In genomic region chr2:26669099-26669498, GRCh38 we compare ENCODE assay signal across 16 cellular contexts. TPM values are rescaled to one million over a fixed set of nuclear protein-coding genes. Genes with fewer than 3 reads are reported as not detected.
A peak's percentile ranks its signal among the peaks of the same experiment; 100 is the strongest.
DNase-seq lines count a peak whose midpoint lies in the region; ATAC-seq and TF ChIP-seq lines count a peak whose summit lies in the region.
"Had no signal": no experiment of that assay in that cellular context is flagged by ENCODE, and none has a peak within 500 bp of the region (broad histone marks: within the 10 kb centered on the region; RNA-seq: fewer than 3 reads in every experiment).

No MANE protein-coding gene starts in this region.

- 65% methylated on average over 3 of the region's 3 CpGs for WGBS in suprapubic skin

- no peak for DNase-seq in natural killer cell treated with Interleukin-12 subunit alpha and Interleukin-12 subunit beta and Interleukin-15 and Interleukin-18, amount 100 ng/mL, for 72 hours (ENCODE audit: low spot score)
- DNase-seq in natural killer cell = no peak
- peak; percentile 24 for DNase-seq in coronary artery (ENCODE audit: low spot score)
- peak; percentile 14 to 44 for DNase-seq in suprapubic skin (ENCODE audit: low spot score in 2 of 2)
- DNase-seq in activated CD4-positive, alpha-beta T cell treated with anti-CD3 and anti-CD28 coated beads, Interleukin-2, amount 50 U/mL, for 1 hour = no peak
- DNase-seq in activated CD4-positive, alpha-beta T cell treated with anti-CD3 and anti-CD28 coated beads, Interleukin-2, amount 10 ng/mL, durations not matched to agents 24 days and 14 days = no peak
- DNase-seq: CD8-positive, alpha-beta T cell; GF-D8; KBM-7; NCI-H1436; NCI-H2029 treated with DMSO at 0.1 percent for 48 hours; RPMI8226 had no signal

- H3K9me3 ChIP-seq in suprapubic skin = no peaks in the 10 kb centered on the region
- H3K9me3 ChIP-seq: BLaER1 had no signal

- H3K4me3 ChIP-seq in coronary artery (no peak overlapping the region), suprapubic skin (no peak overlapping the region)
- H3K4me3 ChIP-seq: BLaER1, GM23248 had no signal

- H3K4me1 ChIP-seq in suprapubic skin = no peaks in the 10 kb centered on the region

- ATAC-seq in natural killer cell treated with Interleukin-12 subunit alpha and Interleukin-12 subunit beta and Interleukin-15 and Interleukin-18, amount 100 ng/mL, for 72 hours = peak; percentile 25 to 43
- ATAC-seq in natural killer cell (no peak), HG02885 (IDR thresholded peaks at IDR 0.05; ENCODE audit: poor library complexity, unreplicated experiment) (no peak)
- ATAC-seq: CD8-positive, alpha-beta T cell had no signal

- peaks cover 34 to 61% of the 10 kb centered on the region in 2 donors for H3K27me3 Mint-ChIP-seq in natural killer cell treated with Interleukin-12 subunit alpha and Interleukin-12 subunit beta and Interleukin-15 and Interleukin-18, amount 100 ng/mL, for 72 hours
- H3K27me3 Mint-ChIP-seq in natural killer cell (ENCODE audit: low read depth in 2 of 2) (peaks cover 33 to 55% of the 10 kb centered on the region in 2 donors), nephron (ENCODE audit: low read depth) (peaks cover 32% of the 10 kb centered on the region)
- H3K27me3 Mint-ChIP-seq in activated CD4-positive, alpha-beta T cell treated with anti-CD3 and anti-CD28 coated beads, Interleukin-2, amount 10 ng/mL, durations not matched to agents 24 days and 14 days = peaks cover 13% of the 10 kb centered on the region

- H3K4me1 Mint-ChIP-seq in natural killer cell treated with Interleukin-12 subunit alpha and Interleukin-12 subunit beta and Interleukin-15 and Interleukin-18, amount 100 ng/mL, for 72 hours (ENCODE audit: low read depth in 2 of 2) = peaks cover 0 to 4% of the 10 kb centered on the region in 2 donors
- H3K4me1 Mint-ChIP-seq in natural killer cell = peaks cover 10 to 14% of the 10 kb centered on the region in 2 donors
- peaks cover 21% of the 10 kb centered on the region for H3K4me1 Mint-ChIP-seq in nephron
- H3K4me1 Mint-ChIP-seq in activated CD4-positive, alpha-beta T cell treated with anti-CD3 and anti-CD28 coated beads, Interleukin-2, amount 10 ng/mL, durations not matched to agents 24 days and 14 days = no peaks in the 10 kb centered on the region

- H3K36me3 ChIP-seq in suprapubic skin = no peaks in the 10 kb centered on the region
- H3K36me3 ChIP-seq: BLaER1 had no signal

- H3K9me3 Mint-ChIP-seq in natural killer cell treated with Interleukin-12 subunit alpha and Interleukin-12 subunit beta and Interleukin-15 and Interleukin-18, amount 100 ng/mL, for 72 hours = no peaks in the 10 kb centered on the region
- H3K9me3 Mint-ChIP-seq in natural killer cell (no peaks in the 10 kb centered on the region), nephron (peaks cover 15% of the 10 kb centered on the region)
- no peaks in the 10 kb centered on the region for H3K9me3 Mint-ChIP-seq in activated CD4-positive, alpha-beta T cell treated with anti-CD3 and anti-CD28 coated beads, Interleukin-2, amount 10 ng/mL, durations not matched to agents 24 days and 14 days
- H3K9me3 Mint-ChIP-seq: CD8-positive, alpha-beta T cell had no signal

- no peak overlapping the region for H3K4me3 Mint-ChIP-seq in natural killer cell treated with Interleukin-12 subunit alpha and Interleukin-12 subunit beta and Interleukin-15 and Interleukin-18, amount 100 ng/mL, for 72 hours
- no peak overlapping the region for H3K4me3 Mint-ChIP-seq in natural killer cell
- no peak overlapping the region for H3K4me3 Mint-ChIP-seq in nephron
- H3K4me3 Mint-ChIP-seq in activated CD4-positive, alpha-beta T cell treated with anti-CD3 and anti-CD28 coated beads, Interleukin-2, amount 10 ng/mL, durations not matched to agents 24 days and 14 days = no peak overlapping the region
- H3K4me3 Mint-ChIP-seq: CD8-positive, alpha-beta T cell had no signal

- H3K36me3 Mint-ChIP-seq in natural killer cell treated with Interleukin-12 subunit alpha and Interleukin-12 subunit beta and Interleukin-15 and Interleukin-18, amount 100 ng/mL, for 72 hours = no peaks in the 10 kb centered on the region
- H3K36me3 Mint-ChIP-seq in natural killer cell (no peaks in the 10 kb centered on the region), nephron (ENCODE audit: low read depth) (no peaks in the 10 kb centered on the region)
- H3K36me3 Mint-ChIP-seq in activated CD4-positive, alpha-beta T cell treated with anti-CD3 and anti-CD28 coated beads, Interleukin-2, amount 10 ng/mL, durations not matched to agents 24 days and 14 days (ENCODE audit: low read depth) = no peaks in the 10 kb centered on the region
- H3K36me3 Mint-ChIP-seq: CD8-positive, alpha-beta T cell had no signal

- no peak overlapping the region for H3K27ac Mint-ChIP-seq in natural killer cell treated with Interleukin-12 subunit alpha and Interleukin-12 subunit beta and Interleukin-15 and Interleukin-18, amount 100 ng/mL, for 72 hours
- no peak overlapping the region for H3K27ac Mint-ChIP-seq in natural killer cell
- H3K27ac Mint-ChIP-seq in nephron = peak overlapping the region; percentile 18 to 74 (median 73)
- no peak overlapping the region for H3K27ac Mint-ChIP-seq in activated CD4-positive, alpha-beta T cell treated with anti-CD3 and anti-CD28 coated beads, Interleukin-2, amount 10 ng/mL, durations not matched to agents 24 days and 14 days
- H3K27ac Mint-ChIP-seq: CD8-positive, alpha-beta T cell had no signal

- TF ChIP-seq EP300 in suprapubic skin (IDR thresholded peaks at IDR 0.05) = no peak

- TF ChIP-seq CTCF in natural killer cell (IDR thresholded peaks at IDR 0.05) (no peak), coronary artery (IDR thresholded peaks at IDR 0.05) (no peak), nephron (IDR thresholded peaks at IDR 0.05; ENCODE audit: unreplicated experiment in 3 of 3) (no peak), suprapubic skin (IDR thresholded peaks at IDR 0.05) (no peak)

- intact Hi-C loops in natural killer cell (cut with micrococcal nuclease) = no loop called here
- intact Hi-C loops in activated CD4-positive, alpha-beta T cell treated with anti-CD3 and anti-CD28 coated beads, Interleukin-2, amount 10 ng/mL, durations not matched to agents 24 days and 14 days (cut with micrococcal nuclease) = no loop called here

- no peak for TF ChIP-seq POLR2A in suprapubic skin (IDR thresholded peaks at IDR 0.05)

- H3K27ac ChIP-seq in coronary artery (no peak overlapping the region), suprapubic skin (no peak overlapping the region)
- H3K27ac ChIP-seq: BLaER1, GM23248 had no signal

- H3K27me3 ChIP-seq in suprapubic skin = peaks cover 52% of the 10 kb centered on the region
- H3K27me3 ChIP-seq: BLaER1 had no signal

RNA-seq across cellular contexts. Expression of gene KCNK3, which starts 23.4 kb away (rescaled TPM):
- not detected for total RNA-seq in natural killer cell treated with Interleukin-12 subunit alpha and Interleukin-12 subunit beta and Interleukin-15 and Interleukin-18, amount 100 ng/mL, for 72 hours
- not detected for total RNA-seq in natural killer cell
- total RNA-seq in suprapubic skin = 1 to 10 TPM in 2 of 4 donors, under 1 TPM in 1, not detected in 1; 0.83 to 1.2 (median 1.1) TPM
- total RNA-seq in activated CD4-positive, alpha-beta T cell treated with anti-CD3 and anti-CD28 coated beads, Interleukin-2, amount 10 ng/mL, durations not matched to agents 24 days and 14 days = not detected in 2 replicates
- total RNA-seq: CD8-positive, alpha-beta T cell; GM23248 had no signal

RNA-seq across cellular contexts. Expression of gene CIB4, which starts 27.9 kb away (rescaled TPM):
- total RNA-seq in natural killer cell treated with Interleukin-12 subunit alpha and Interleukin-12 subunit beta and Interleukin-15 and Interleukin-18, amount 100 ng/mL, for 72 hours = not detected
- not detected for total RNA-seq in natural killer cell
- total RNA-seq in suprapubic skin = not detected
- not detected in 2 replicates for total RNA-seq in activated CD4-positive, alpha-beta T cell treated with anti-CD3 and anti-CD28 coated beads, Interleukin-2, amount 10 ng/mL, durations not matched to agents 24 days and 14 days
- total RNA-seq: CD8-positive, alpha-beta T cell; GM23248 had no signal

Comparison
In these comparisons a context has a peak if more than half of its experiments do, and no peak if none do; other contexts are left out.
1. ATAC-seq: peak in natural killer cell treated with Interleukin-12 subunit alpha and Interleukin-12 subunit beta and Interleukin-15 and Interleukin-18, amount 100 ng/mL, for 72 hours (2 of 2); none in natural killer cell (0 of 3) and HG02885 (single experiment).
2. DNase-seq: peak in coronary artery (single experiment) and suprapubic skin (2 of 2); none in natural killer cell treated with Interleukin-12 subunit alpha and Interleukin-12 subunit beta and Interleukin-15 and Interleukin-18, amount 100 ng/mL, for 72 hours (single experiment), natural killer cell (single experiment), activated CD4-positive, alpha-beta T cell treated with anti-CD3 and anti-CD28 coated beads, Interleukin-2, amount 50 U/mL, for 1 hour (single experiment) and activated CD4-positive, alpha-beta T cell treated with anti-CD3 and anti-CD28 coated beads, Interleukin-2, amount 10 ng/mL, durations not matched to agents 24 days and 14 days (single experiment).
3. H3K27ac Mint-ChIP-seq: peak in nephron (3 of 3); none in natural killer cell treated with Interleukin-12 subunit alpha and Interleukin-12 subunit beta and Interleukin-15 and Interleukin-18, amount 100 ng/mL, for 72 hours (0 of 2), natural killer cell (0 of 2) and activated CD4-positive, alpha-beta T cell treated with anti-CD3 and anti-CD28 coated beads, Interleukin-2, amount 10 ng/mL, durations not matched to agents 24 days and 14 days (single experiment).